ENCODE assay signal across 8 cellular contexts in the genomic region with DNA sequence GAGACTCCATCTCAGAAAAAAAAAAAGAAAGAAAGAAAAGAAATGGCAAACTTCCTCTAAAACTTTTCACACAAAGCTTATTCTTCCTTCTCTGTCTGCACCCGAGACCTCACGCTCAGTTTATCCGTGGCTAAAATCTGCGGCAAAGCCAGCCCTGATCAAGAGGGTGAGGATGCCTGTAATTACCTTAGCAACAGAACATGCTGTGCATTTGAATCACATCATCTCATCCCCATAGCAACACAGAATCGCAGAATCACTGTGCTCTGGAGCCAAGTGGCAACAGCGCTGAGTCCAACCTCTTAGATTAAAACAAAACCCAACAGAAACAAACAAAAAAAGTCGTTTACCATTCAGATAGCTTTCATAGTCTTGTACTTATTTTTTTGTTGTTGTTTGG. TPM values are rescaled to one million over a fixed set of nuclear protein-coding genes. Genes with fewer than 3 reads are reported as not detected.
DNase-seq lines count a peak whose midpoint lies in the region; ATAC-seq and TF ChIP-seq lines count a peak whose summit lies in the region.
"Not testable (repeated sequence)": the region's sequence is repeated elsewhere in the genome, so short reads cannot be mapped to it uniquely, and the experiment has no call there.

No MANE protein-coding gene starts in this region.

- DNase-seq in Daoy (ENCODE audit: low read depth) (peak; percentile 18), NAMALWA (ENCODE audit: low spot score) (peak; percentile 39), NCI-H2227 treated with DMSO at 0.1 percent for 48 hours (lab: John Stamatoyannopoulos, UW) (peak; percentile 72), astrocyte of the hippocampus (ENCODE audit: low read depth, low spot score) (peak; percentile 10), cerebellum (ENCODE audit: low spot score) (peak; percentile 12), superior temporal gyrus (ENCODE audit: extremely low spot score) (peak; percentile 43)

- peak overlapping the region; percentile 45 for H3K4me3 ChIP-seq in neural cell (ENCODE audit: low read length)

- H3K27ac ChIP-seq in neural cell (ENCODE audit: low read length), result peak overlapping the region; percentile 91

- H3K36me3 ChIP-seq in neural cell (ENCODE audit: insufficient read depth, low read length), result not testable (repeated sequence)

- H2AFZ ChIP-seq in neural cell (ENCODE audit: low read depth, low read length), result peak overlapping the region; percentile 45

- not testable (repeated sequence) for TF ChIP-seq RAD21 in neural cell (conservative IDR thresholded peaks at IDR 0.05)

- TF ChIP-seq EP300 in neural cell (conservative IDR thresholded peaks at IDR 0.05; ENCODE audit: poor library complexity, severe bottlenecking), result peak; percentile 80

- not testable (repeated sequence) for H3F3A ChIP-seq in neural cell (ENCODE audit: insufficient read depth, low read length, poor library complexity, severe bottlenecking)

- not testable (repeated sequence) for TF ChIP-seq CTCF in neural cell (IDR thresholded peaks at IDR 0.05; ENCODE audit: poor library complexity, severe bottlenecking)

- not testable (repeated sequence) for H3K9me2 ChIP-seq in neural cell (ENCODE audit: insufficient read depth, low read length)

- H4K20me1 ChIP-seq in neural cell (ENCODE audit: insufficient read depth), result not testable (repeated sequence)

- H3K79me2 ChIP-seq in neural cell (replicated peaks; ENCODE audit: insufficient read depth, low read length), result not testable (repeated sequence)

- H3K4me2 ChIP-seq in neural cell (ENCODE audit: low read length), result peak overlapping the region; percentile 52

- not testable (repeated sequence) for H3K27me3 ChIP-seq in neural cell (ENCODE audit: insufficient read depth, low read depth, low read length)

- H3K9ac ChIP-seq in neural cell (ENCODE audit: low read length), result peak overlapping the region; percentile 61

- H3K9me3 ChIP-seq in neural cell (ENCODE audit: low read length), result not testable (repeated sequence)

- ATAC-seq in SK-N-SH treated with all-trans-retinoic acid at 6 μM for 48 hours, result peak; percentile 68

TF ChIP-seq in neural cell, 6 proteins besides CTCF, POLR2A, EP300 and RAD21:
- TF ChIP-seq POLR2AphosphoS5 (IDR thresholded peaks at IDR 0.05), result peak; percentile 43
- TF ChIP-seq MXI1 (conservative IDR thresholded peaks at IDR 0.05; ENCODE audit: poor library complexity, severe bottlenecking), result peak; percentile 62

RNA-seq across cellular contexts. Expression of a gene that starts 32.6 kb away (rescaled TPM):
- total RNA-seq in Daoy (2014; rRNA removed; shearing (Covaris generic)), result 43.2 and 49.4 TPM in 2 replicates
- total RNA-seq in cerebellum, result 33.0 TPM
- polyA plus RNA-seq in neural cell, result 36.5 and 38.7 TPM in 2 replicates
- 55.2 and 56.0 TPM in 2 replicates for polyA minus RNA-seq in neural cell

Comparison
In these comparisons a context has a peak if more than half of its experiments do, and no peak if none do; other contexts are left out.
1. Peak in every context shown above with its lines: DNase-seq, ATAC-seq, H3K4me3 ChIP-seq and H3K27ac ChIP-seq.
2. DNase-seq: peak in every context shown above with its lines; median percentile 72 in NCI-H2227 treated with DMSO at 0.1 percent for 48 hours; 43 in superior temporal gyrus; 39 in NAMALWA; 18 in Daoy; 12 in cerebellum; 10 in astrocyte of the hippocampus.